In the genomic region with DNA sequence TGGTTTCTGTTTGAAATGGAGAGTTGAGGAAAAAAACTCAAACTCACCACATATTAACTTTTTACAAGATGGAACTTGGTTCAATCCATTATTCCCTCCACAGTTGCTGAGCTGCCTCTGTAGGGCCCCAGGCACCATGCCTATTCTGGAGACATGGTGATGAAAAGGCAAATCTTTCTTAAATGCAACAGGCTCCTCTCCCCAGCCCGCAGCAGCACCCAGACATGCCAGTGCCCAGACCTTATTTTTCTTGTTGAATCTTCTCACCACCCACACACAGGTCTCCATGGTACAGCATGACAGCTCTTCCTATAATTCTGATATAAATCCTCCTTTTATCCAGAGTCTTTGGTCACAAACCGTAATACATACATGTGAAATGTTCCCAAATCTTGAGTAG, we compare ENCODE assay signal across 10 cellular contexts. TPM values are rescaled to one million over a fixed set of nuclear protein-coding genes. Genes with fewer than 3 reads are reported as not detected.
DNase-seq lines count a peak whose midpoint lies in the region; ATAC-seq and TF ChIP-seq lines count a peak whose summit lies in the region.
"Had no signal": no experiment of that assay in that cellular context is flagged by ENCODE, and none has a peak within 500 bp of the region (broad histone marks: within the 10 kb centered on the region; RNA-seq: fewer than 3 reads in every experiment).

No MANE protein-coding gene starts in this region.

- no peak overlapping the region for H3K4me2 ChIP-seq in hepatocyte

- POLR2A ChIA-PET in activated CD4-positive, alpha-beta memory T cell treated with anti-CD3 and anti-CD28 coated beads for 36 hours (lab: Charles Lee) = interaction anchor here (1.1 to 18.3 kb wide), 5 partner anchors 10 to 414 kb away, joined by 3 to 481 read pairs (median 5); a partner anchor contains a TSS

- no peaks in the 10 kb centered on the region for H3K9me3 ChIP-seq in hepatocyte (ENCODE audit: low read depth)
- H3K9me3 ChIP-seq in subcutaneous abdominal adipose tissue (ENCODE audit: control insufficient read depth in 5 of 5, low read length in 5 of 5) = no peaks in the 10 kb centered on the region

- no peak overlapping the region for H2AFZ ChIP-seq in hepatocyte

- DNase-seq in activated CD4-positive, alpha-beta T cell treated with anti-CD3 and anti-CD28 coated beads for 48 hours = peak; percentile 45
- DNase-seq in activated CD4-positive, alpha-beta T cell treated with anti-CD3 and anti-CD28 coated beads for 4 hours = no peak
- DNase-seq in activated CD4-positive, alpha-beta memory T cell treated with anti-CD3 and anti-CD28 coated beads for 36 hours = peak; percentile 57
- DNase-seq in hepatocyte (ENCODE audit: low spot score) (no peak), NCI-H2029 treated with DMSO at 0.1 percent for 48 hours (lab: John Stamatoyannopoulos, UW) (no peak)
- DNase-seq in stimulated activated CD4-positive, alpha-beta T cell treated with anti-CD3 and anti-CD28 coated beads, Interleukin-2, amount 100 ng/mL, for 24 hours = no peak
- DNase-seq: NCI-H1417 treated with DMSO at 0.1 percent for 48 hours had no signal

- peak overlapping the region; percentile 99 for H3K27ac Mint-ChIP-seq in activated CD4-positive, alpha-beta memory T cell treated with anti-CD3 and anti-CD28 coated beads for 36 hours

- H3K27me3 ChIP-seq in hepatocyte (no peaks in the 10 kb centered on the region), subcutaneous abdominal adipose tissue (ENCODE audit: control insufficient read depth in 5 of 5, insufficient read depth in 4 of 5, low read length in 5 of 5) (no peaks in the 10 kb centered on the region)

- intact Hi-C loops in activated CD4-positive, alpha-beta memory T cell treated with anti-CD3 and anti-CD28 coated beads for 36 hours (cut with micrococcal nuclease) = no loop called here

- no peaks in the 10 kb centered on the region for H3K9me3 Mint-ChIP-seq in activated CD4-positive, alpha-beta memory T cell treated with anti-CD3 and anti-CD28 coated beads for 36 hours
- H3K9me3 Mint-ChIP-seq: brain had no signal

- peak overlapping the region in 2 of 5 donors; percentile 52 to 70 for H3K9ac ChIP-seq in subcutaneous abdominal adipose tissue (ENCODE audit: low read length in 5 of 5)

- H3K4me1 ChIP-seq in hepatocyte (ENCODE audit: insufficient read depth) = peaks cover 12% of the 10 kb centered on the region
- peaks cover 0 to 38% (median 26%) of the 10 kb centered on the region in 5 donors for H3K4me1 ChIP-seq in subcutaneous abdominal adipose tissue (ENCODE audit: control insufficient read depth in 5 of 5, insufficient read depth in 5 of 5, low read length in 5 of 5)

- H3K27me3 Mint-ChIP-seq in activated CD4-positive, alpha-beta memory T cell treated with anti-CD3 and anti-CD28 coated beads for 36 hours = no peaks in the 10 kb centered on the region
- H3K27me3 Mint-ChIP-seq: brain had no signal

- H3K4me3 Mint-ChIP-seq in activated CD4-positive, alpha-beta memory T cell treated with anti-CD3 and anti-CD28 coated beads for 36 hours = peak overlapping the region; percentile 82
- H3K4me3 Mint-ChIP-seq: brain had no signal

- peaks cover 55% of the 10 kb centered on the region for H3K4me1 Mint-ChIP-seq in activated CD4-positive, alpha-beta memory T cell treated with anti-CD3 and anti-CD28 coated beads for 36 hours (ENCODE audit: low read depth)

- H3K36me3 Mint-ChIP-seq in activated CD4-positive, alpha-beta memory T cell treated with anti-CD3 and anti-CD28 coated beads for 36 hours = peaks cover 38% of the 10 kb centered on the region

- no peaks in the 10 kb centered on the region for H3K9me2 ChIP-seq in hepatocyte (replicated peaks; ENCODE audit: insufficient read depth)

- H4K20me1 ChIP-seq in hepatocyte (ENCODE audit: insufficient read depth, poor library complexity, severe bottlenecking) = peaks cover 5% of the 10 kb centered on the region

- CTCF ChIA-PET in activated CD4-positive, alpha-beta memory T cell treated with anti-CD3 and anti-CD28 coated beads for 36 hours (lab: Charles Lee) = interaction anchor here (0.8 to 1.5 kb wide), 3 partner anchors 15 to 26 kb away, joined by 3 to 4 read pairs (median 4); no protein-coding TSS in a partner anchor

- 82% methylated on average over 2 of the region's 2 CpGs for WGBS in hepatocyte (ENCODE audit: low lambda C conversion rate, missing lambda C conversion rate)

- no peak for ATAC-seq in HG02870 (IDR thresholded peaks at IDR 0.05; ENCODE audit: unreplicated experiment)

- H3K79me2 ChIP-seq in hepatocyte = peaks cover 95% of the 10 kb centered on the region

- H3K36me3 ChIP-seq in hepatocyte (replicated peaks; ENCODE audit: insufficient read depth, low read depth) (no peaks in the 10 kb centered on the region), subcutaneous abdominal adipose tissue (ENCODE audit: control insufficient read depth in 5 of 5, insufficient read depth in 5 of 5, low read length in 5 of 5) (no peaks in the 10 kb centered on the region)

- H3K4me3 ChIP-seq in hepatocyte (no peak overlapping the region), subcutaneous abdominal adipose tissue (ENCODE audit: low read depth in 1 of 5, low read length in 5 of 5) (peak overlapping the region in 2 of 5 donors; percentile 37 to 41)

- no peak for TF ChIP-seq CTCF in hepatocyte (IDR thresholded peaks at IDR 0.05; ENCODE audit: poor library complexity)

- H3K27ac ChIP-seq in hepatocyte = peak overlapping the region; percentile 30
- H3K27ac ChIP-seq in subcutaneous abdominal adipose tissue (ENCODE audit: low read depth, low read length) = peak overlapping the region; percentile 32

RNA-seq across cellular contexts. Expression of a gene that starts 7.6 kb away (rescaled TPM):
- total RNA-seq in activated CD4-positive, alpha-beta memory T cell treated with anti-CD3 and anti-CD28 coated beads for 36 hours = 100 to 1,000 TPM; 184 to 204 TPM
- 37.5 and 44.4 TPM in 2 replicates for total RNA-seq in hepatocyte
- 38.5 and 47.6 TPM in 2 replicates for polyA plus RNA-seq in hepatocyte

Comparison
In these comparisons a context has a peak if more than half of its experiments do, and no peak if none do; other contexts are left out.
1. DNase-seq: peak in activated CD4-positive, alpha-beta T cell treated with anti-CD3 and anti-CD28 coated beads for 48 hours (single experiment) and activated CD4-positive, alpha-beta memory T cell treated with anti-CD3 and anti-CD28 coated beads for 36 hours (single experiment); none in activated CD4-positive, alpha-beta T cell treated with anti-CD3 and anti-CD28 coated beads for 4 hours (0 of 2), hepatocyte (single experiment), NCI-H2029 treated with DMSO at 0.1 percent for 48 hours (single experiment) and stimulated activated CD4-positive, alpha-beta T cell treated with anti-CD3 and anti-CD28 coated beads, Interleukin-2, amount 100 ng/mL, for 24 hours (0 of 2).